8 cellular contexts compared by ENCODE assay signal in the genomic region with DNA sequence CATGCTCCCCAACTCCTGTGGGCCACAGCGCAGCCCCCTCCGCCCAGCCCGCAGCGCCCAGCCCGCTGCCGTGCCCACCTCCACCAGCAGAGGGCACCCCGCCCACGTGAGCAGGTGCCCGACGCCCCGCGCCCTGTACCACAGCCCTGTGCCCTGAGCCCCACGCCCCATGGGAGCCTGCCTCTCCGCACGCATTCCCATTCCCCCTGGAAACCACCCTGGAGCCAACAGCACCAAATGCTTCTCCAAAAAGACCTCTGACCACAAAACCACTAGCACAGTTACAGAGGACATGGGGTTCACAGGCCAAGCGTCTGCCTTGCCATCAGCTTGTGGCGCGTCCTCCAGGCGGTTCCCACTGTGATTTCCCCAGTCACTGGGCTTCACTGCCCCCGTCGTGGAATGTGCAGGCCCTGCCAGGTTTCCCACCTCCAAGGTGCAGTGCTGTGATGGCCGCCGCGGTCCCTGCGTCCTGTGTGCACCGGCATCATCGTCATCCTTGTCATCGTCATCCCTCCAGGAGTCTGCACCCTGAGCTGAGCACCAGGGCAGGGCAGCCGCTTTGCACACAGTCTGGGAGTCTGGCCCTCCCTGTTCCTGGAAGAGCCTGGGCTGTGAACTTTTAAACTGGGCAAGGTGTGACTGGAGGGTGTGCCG.
DNase-seq lines count a peak whose midpoint lies in the region; FAIRE-seq and TF ChIP-seq lines count a peak whose summit lies in the region.

No MANE protein-coding gene starts in this region.

- no peaks in the 10 kb centered on the region for H3K27me3 Mint-ChIP-seq in chondrocyte (ENCODE audit: low read depth)

- TF ChIP-seq CTCF in HL-60 (IDR thresholded peaks at IDR 0.05; ENCODE audit: insufficient read depth, low read length) (peak; percentile 62), chondrocyte (IDR thresholded peaks at IDR 0.05) (peak; percentile 97)

- no peak overlapping the region for H3K27ac Mint-ChIP-seq in chondrocyte (ENCODE audit: unreplicated experiment)

- H3K36me3 Mint-ChIP-seq in chondrocyte (ENCODE audit: low read depth), result no peaks in the 10 kb centered on the region

- no peaks in the 10 kb centered on the region for H3K9me3 Mint-ChIP-seq in chondrocyte (ENCODE audit: low read depth)

- peaks cover 4% of the 10 kb centered on the region for H3K4me1 Mint-ChIP-seq in chondrocyte (ENCODE audit: low read depth)

- H3K4me3 ChIP-seq in HL-60 (replicated peaks; ENCODE audit: insufficient read depth, low read length), result no peak overlapping the region

- no peak for TF ChIP-seq POLR2A in GM12891 (IDR thresholded peaks at IDR 0.05; ENCODE audit: low read depth, low read length)

- DNase-seq in GM12891 (ENCODE audit: insufficient read length, low spot score) (peak; percentile 91), HL-60 (ENCODE audit: low read depth in 1 of 2, low spot score in 1 of 2) (peak in 1 of 2 experiments; percentile 43), chondrocyte (ENCODE audit: low spot score) (peak; percentile 84), medulla oblongata (ENCODE audit: extremely low spot score) (peak; percentile 46), NCI-H2196 treated with DMSO at 0.1 percent for 48 hours (lab: John Stamatoyannopoulos, UW; ENCODE audit: unreplicated experiment) (no peak), islet precursor cell (no peak)
- peak; percentile 62 for DNase-seq in activated CD4-positive, alpha-beta T cell treated with anti-CD3 and anti-CD28 coated beads for 1 hour
- peak; percentile 85 for DNase-seq in stimulated activated CD8-positive, alpha-beta memory T cell treated with anti-CD3 and anti-CD28 coated beads, Interleukin-4, amount 100 ng/mL, for 48 hours

- H3K27ac ChIP-seq in HL-60 (replicated peaks), result no peak overlapping the region

- H3K27me3 ChIP-seq in HL-60 (ENCODE audit: insufficient read depth, poor library complexity, severe bottlenecking), result no peaks in the 10 kb centered on the region

- peak; percentile 93 for FAIRE-seq in GM12891 (lab: Jason Lieb, UNC)

- H3K4me3 Mint-ChIP-seq in chondrocyte (ENCODE audit: unreplicated experiment), result no peak overlapping the region

TF ChIP-seq in GM12891, 5 proteins besides CTCF, POLR2A, EP300 and RAD21:
- no peak for TF ChIP-seq PAX5 (IDR thresholded peaks at IDR 0.05; ENCODE audit: insufficient read depth, low read length, severe bottlenecking)
- no peak for TF ChIP-seq POU2F2 (IDR thresholded peaks at IDR 0.05; ENCODE audit: low read depth, low read length)
- TF ChIP-seq POLR2AphosphoS5 (IDR thresholded peaks at IDR 0.05; ENCODE audit: low read depth, low read length), result no peak
- TF ChIP-seq SPI1 (IDR thresholded peaks at IDR 0.05; ENCODE audit: low read depth, low read length), result no peak
- TF ChIP-seq TAF1 (IDR thresholded peaks at IDR 0.05; ENCODE audit: low read depth, low read length), result no peak
TF ChIP-seq in GM12891: peak in this region for 0.

Comparison
In these comparisons a context has a peak if more than half of its experiments do, and no peak if none do; other contexts are left out.
1. DNase-seq: peak in GM12891 (single experiment), activated CD4-positive, alpha-beta T cell treated with anti-CD3 and anti-CD28 coated beads for 1 hour (single experiment), chondrocyte (single experiment), medulla oblongata (single experiment) and stimulated activated CD8-positive, alpha-beta memory T cell treated with anti-CD3 and anti-CD28 coated beads, Interleukin-4, amount 100 ng/mL, for 48 hours (single experiment); none in NCI-H2196 treated with DMSO at 0.1 percent for 48 hours (single experiment) and islet precursor cell (single experiment).